In genomic region chr1:10796029-10796944, GRCh38 we compare ENCODE assay signal across 1 cellular context.
TF ChIP-seq lines count a peak whose summit lies in the region.

A gene with protein sequence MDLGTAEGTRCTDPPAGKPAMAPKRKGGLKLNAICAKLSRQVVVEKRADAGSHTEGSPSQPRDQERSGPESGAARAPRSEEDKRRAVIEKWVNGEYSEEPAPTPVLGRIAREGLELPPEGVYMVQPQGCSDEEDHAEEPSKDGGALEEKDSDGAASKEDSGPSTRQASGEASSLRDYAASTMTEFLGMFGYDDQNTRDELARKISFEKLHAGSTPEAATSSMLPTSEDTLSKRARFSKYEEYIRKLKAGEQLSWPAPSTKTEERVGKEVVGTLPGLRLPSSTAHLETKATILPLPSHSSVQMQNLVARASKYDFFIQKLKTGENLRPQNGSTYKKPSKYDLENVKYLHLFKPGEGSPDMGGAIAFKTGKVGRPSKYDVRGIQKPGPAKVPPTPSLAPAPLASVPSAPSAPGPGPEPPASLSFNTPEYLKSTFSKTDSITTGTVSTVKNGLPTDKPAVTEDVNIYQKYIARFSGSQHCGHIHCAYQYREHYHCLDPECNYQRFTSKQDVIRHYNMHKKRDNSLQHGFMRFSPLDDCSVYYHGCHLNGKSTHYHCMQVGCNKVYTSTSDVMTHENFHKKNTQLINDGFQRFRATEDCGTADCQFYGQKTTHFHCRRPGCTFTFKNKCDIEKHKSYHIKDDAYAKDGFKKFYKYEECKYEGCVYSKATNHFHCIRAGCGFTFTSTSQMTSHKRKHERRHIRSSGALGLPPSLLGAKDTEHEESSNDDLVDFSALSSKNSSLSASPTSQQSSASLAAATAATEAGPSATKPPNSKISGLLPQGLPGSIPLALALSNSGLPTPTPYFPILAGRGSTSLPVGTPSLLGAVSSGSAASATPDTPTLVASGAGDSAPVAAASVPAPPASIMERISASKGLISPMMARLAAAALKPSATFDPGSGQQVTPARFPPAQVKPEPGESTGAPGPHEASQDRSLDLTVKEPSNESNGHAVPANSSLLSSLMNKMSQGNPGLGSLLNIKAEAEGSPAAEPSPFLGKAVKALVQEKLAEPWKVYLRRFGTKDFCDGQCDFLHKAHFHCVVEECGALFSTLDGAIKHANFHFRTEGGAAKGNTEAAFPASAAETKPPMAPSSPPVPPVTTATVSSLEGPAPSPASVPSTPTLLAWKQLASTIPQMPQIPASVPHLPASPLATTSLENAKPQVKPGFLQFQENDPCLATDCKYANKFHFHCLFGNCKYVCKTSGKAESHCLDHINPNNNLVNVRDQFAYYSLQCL (N-terminal part only) (minus strand): TSS chr1:10796646. CDS start chr1:10693889, 102,757 bp downstream.

TF ChIP-seq in K562, 482 proteins besides CTCF, POLR2A, EP300 and RAD21 (continued from another document and continues in another):
- TF ChIP-seq TRIM25 (IDR thresholded peaks at IDR 0.05; ENCODE audit: borderline replicate concordance) (no peak), SETDB1 (IDR thresholded peaks at IDR 0.05; ENCODE audit: low read length) (no peak), GABPB1 (CRISPR knock-in tag; IDR thresholded peaks at IDR 0.05) (peak; percentile 60), ZNF23 (CRISPR knock-in tag; IDR thresholded peaks at IDR 0.05) (no peak), CSDE1 (IDR thresholded peaks at IDR 0.05) (no peak), MEIS2 (IDR thresholded peaks at IDR 0.05; ENCODE audit: partially characterized antibody) (no peak), ZNF324 (CRISPR knock-in tag; IDR thresholded peaks at IDR 0.05) (no peak), NFIX (CRISPR knock-in tag; IDR thresholded peaks at IDR 0.05; ENCODE audit: low read depth) (no peak), DDX20 (tag; IDR thresholded peaks at IDR 0.05; ENCODE audit: low read depth) (no peak), PURB (CRISPR knock-in tag; IDR thresholded peaks at IDR 0.05; ENCODE audit: low read depth) (no peak), NR4A1 (CRISPR knock-in tag; IDR thresholded peaks at IDR 0.05) (no peak), NR4A1 (tag; IDR thresholded peaks at IDR 0.05) (no peak), STAG1 (CRISPR knock-in tag; IDR thresholded peaks at IDR 0.05; ENCODE audit: borderline replicate concordance) (no peak), CEBPB (tag; IDR thresholded peaks at IDR 0.05) (no peak), ARID2 (IDR thresholded peaks at IDR 0.05) (no peak), TFAP4 (CRISPR knock-in tag; IDR thresholded peaks at IDR 0.05; ENCODE audit: borderline replicate concordance) (peak; percentile 60; the same call in 1 of the 2 replicates), POLR2G (IDR thresholded peaks at IDR 0.05; ENCODE audit: low read depth, low read length) (0 out of 2 replicates have a peak, but pooled peaks have one; percentile 35), MED1 (CRISPR knock-in tag; IDR thresholded peaks at IDR 0.05; ENCODE audit: borderline replicate concordance) (no peak), GTF2E2 (tag; IDR thresholded peaks at IDR 0.05) (no peak), CBX1 (IDR thresholded peaks at IDR 0.05; ENCODE audit: low read depth) (no peak), SMAD1 (IDR thresholded peaks at IDR 0.05; ENCODE audit: low read depth, low read length, partially characterized antibody) (no peak), ZFP1 (CRISPR knock-in tag; IDR thresholded peaks at IDR 0.05) (no peak), YY1 (IDR thresholded peaks at IDR 0.05; ENCODE audit: borderline replicate concordance in 1 of 3, control insufficient read depth in 1 of 3, extremely low read depth in 1 of 3, insufficient read depth in 3 of 3, insufficient read length in 1 of 3, insufficient replicate concordance in 2 of 3, low read depth in 1 of 3, low read length in 2 of 3) (peak in 1 of 3 experiments; percentile 54), ZBTB2 (IDR thresholded peaks at IDR 0.05) (0 out of 2 replicates have a peak, but pooled peaks have one; percentile 46), IRF1 (CRISPR knock-in tag; IDR thresholded peaks at IDR 0.05; ENCODE audit: borderline replicate concordance) (no peak), SRF (CRISPR knock-in tag; IDR thresholded peaks at IDR 0.05) (0 out of 4 replicates have a peak, but pooled peaks of 1 of the 2 experiments have one; percentile 31), FIP1L1 (IDR thresholded peaks at IDR 0.05; ENCODE audit: low read depth, low read length, poor library complexity, severe bottlenecking) (peak; percentile 15), MAZ (CRISPR knock-in tag; conservative IDR thresholded peaks at IDR 0.05 in 1 of 2, IDR thresholded peaks at IDR 0.05 in 1 of 2) (peak; percentile 42 to 48; a peak in 1 of 4 replicates), NR2C2 (CRISPR knock-in tag; IDR thresholded peaks at IDR 0.05) (no peak), NR2C2 (tag; IDR thresholded peaks at IDR 0.05) (no peak), DMBX1 (CRISPR knock-in tag; IDR thresholded peaks at IDR 0.05; ENCODE audit: borderline replicate concordance) (no peak), CREM (IDR thresholded peaks at IDR 0.05; ENCODE audit: low read depth) (peak; percentile 29; the same call in 1 of the 2 replicates), PTBP1 (IDR thresholded peaks at IDR 0.05; ENCODE audit: low read depth, low read length) (no peak), HMG20A (CRISPR knock-in tag; conservative IDR thresholded peaks at IDR 0.05) (no peak), E2F6 (IDR thresholded peaks at IDR 0.05; ENCODE audit: borderline replicate concordance in 1 of 2, extremely low read depth in 1 of 2, insufficient read depth in 1 of 2, insufficient read length in 1 of 2, low read depth in 1 of 2, low read length in 1 of 2, poor library complexity in 1 of 2, severe bottlenecking in 1 of 2) (peak in 1 of 2 experiments; percentile 12), RBM15 (IDR thresholded peaks at IDR 0.05; ENCODE audit: insufficient read depth, low read length) (no peak), ZSCAN29 (IDR thresholded peaks at IDR 0.05) (0 out of 2 replicates have a peak, but pooled peaks have one; percentile 43), TOE1 (IDR thresholded peaks at IDR 0.05; ENCODE audit: borderline replicate concordance) (peak; percentile 89), TOE1 (CRISPR knock-in tag; IDR thresholded peaks at IDR 0.05; ENCODE audit: borderline replicate concordance, low read depth) (no peak), NFE2 (IDR thresholded peaks at IDR 0.05; ENCODE audit: low read depth) (0 out of 2 replicates have a peak, but pooled peaks have one; percentile 8)
- TF ChIP-seq, protein P1, sequence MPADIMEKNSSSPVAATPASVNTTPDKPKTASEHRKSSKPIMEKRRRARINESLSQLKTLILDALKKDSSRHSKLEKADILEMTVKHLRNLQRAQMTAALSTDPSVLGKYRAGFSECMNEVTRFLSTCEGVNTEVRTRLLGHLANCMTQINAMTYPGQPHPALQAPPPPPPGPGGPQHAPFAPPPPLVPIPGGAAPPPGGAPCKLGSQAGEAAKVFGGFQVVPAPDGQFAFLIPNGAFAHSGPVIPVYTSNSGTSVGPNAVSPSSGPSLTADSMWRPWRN (IDR thresholded peaks at IDR 0.05; ENCODE audit: low read depth) = no peak
- TF ChIP-seq, protein P2, sequence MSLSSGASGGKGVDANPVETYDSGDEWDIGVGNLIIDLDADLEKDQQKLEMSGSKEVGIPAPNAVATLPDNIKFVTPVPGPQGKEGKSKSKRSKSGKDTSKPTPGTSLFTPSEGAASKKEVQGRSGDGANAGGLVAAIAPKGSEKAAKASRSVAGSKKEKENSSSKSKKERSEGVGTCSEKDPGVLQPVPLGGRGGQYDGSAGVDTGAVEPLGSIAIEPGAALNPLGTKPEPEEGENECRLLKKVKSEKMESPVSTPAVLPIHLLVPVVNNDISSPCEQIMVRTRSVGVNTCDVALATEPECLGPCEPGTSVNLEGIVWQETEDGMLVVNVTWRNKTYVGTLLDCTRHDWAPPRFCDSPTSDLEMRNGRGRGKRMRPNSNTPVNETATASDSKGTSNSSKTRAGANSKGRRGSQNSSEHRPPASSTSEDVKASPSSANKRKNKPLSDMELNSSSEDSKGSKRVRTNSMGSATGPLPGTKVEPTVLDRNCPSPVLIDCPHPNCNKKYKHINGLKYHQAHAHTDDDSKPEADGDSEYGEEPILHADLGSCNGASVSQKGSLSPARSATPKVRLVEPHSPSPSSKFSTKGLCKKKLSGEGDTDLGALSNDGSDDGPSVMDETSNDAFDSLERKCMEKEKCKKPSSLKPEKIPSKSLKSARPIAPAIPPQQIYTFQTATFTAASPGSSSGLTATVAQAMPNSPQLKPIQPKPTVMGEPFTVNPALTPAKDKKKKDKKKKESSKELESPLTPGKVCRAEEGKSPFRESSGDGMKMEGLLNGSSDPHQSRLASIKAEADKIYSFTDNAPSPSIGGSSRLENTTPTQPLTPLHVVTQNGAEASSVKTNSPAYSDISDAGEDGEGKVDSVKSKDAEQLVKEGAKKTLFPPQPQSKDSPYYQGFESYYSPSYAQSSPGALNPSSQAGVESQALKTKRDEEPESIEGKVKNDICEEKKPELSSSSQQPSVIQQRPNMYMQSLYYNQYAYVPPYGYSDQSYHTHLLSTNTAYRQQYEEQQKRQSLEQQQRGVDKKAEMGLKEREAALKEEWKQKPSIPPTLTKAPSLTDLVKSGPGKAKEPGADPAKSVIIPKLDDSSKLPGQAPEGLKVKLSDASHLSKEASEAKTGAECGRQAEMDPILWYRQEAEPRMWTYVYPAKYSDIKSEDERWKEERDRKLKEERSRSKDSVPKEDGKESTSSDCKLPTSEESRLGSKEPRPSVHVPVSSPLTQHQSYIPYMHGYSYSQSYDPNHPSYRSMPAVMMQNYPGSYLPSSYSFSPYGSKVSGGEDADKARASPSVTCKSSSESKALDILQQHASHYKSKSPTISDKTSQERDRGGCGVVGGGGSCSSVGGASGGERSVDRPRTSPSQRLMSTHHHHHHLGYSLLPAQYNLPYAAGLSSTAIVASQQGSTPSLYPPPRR (CRISPR knock-in tag; IDR thresholded peaks at IDR 0.05; ENCODE audit: borderline replicate concordance) = no peak
- TF ChIP-seq, protein P3, sequence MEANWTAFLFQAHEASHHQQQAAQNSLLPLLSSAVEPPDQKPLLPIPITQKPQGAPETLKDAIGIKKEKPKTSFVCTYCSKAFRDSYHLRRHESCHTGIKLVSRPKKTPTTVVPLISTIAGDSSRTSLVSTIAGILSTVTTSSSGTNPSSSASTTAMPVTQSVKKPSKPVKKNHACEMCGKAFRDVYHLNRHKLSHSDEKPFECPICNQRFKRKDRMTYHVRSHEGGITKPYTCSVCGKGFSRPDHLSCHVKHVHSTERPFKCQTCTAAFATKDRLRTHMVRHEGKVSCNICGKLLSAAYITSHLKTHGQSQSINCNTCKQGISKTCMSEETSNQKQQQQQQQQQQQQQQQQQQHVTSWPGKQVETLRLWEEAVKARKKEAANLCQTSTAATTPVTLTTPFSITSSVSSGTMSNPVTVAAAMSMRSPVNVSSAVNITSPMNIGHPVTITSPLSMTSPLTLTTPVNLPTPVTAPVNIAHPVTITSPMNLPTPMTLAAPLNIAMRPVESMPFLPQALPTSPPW (CRISPR knock-in tag; IDR thresholded peaks at IDR 0.05) = peak; percentile 44
- TF ChIP-seq, protein P4, sequence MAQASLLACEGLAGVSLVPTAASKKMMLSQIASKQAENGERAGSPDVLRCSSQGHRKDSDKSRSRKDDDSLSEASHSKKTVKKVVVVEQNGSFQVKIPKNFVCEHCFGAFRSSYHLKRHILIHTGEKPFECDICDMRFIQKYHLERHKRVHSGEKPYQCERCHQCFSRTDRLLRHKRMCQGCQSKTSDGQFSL (CRISPR knock-in tag; IDR thresholded peaks at IDR 0.05) = peak; percentile 93
- TF ChIP-seq, protein P4 (tag; IDR thresholded peaks at IDR 0.05) = peak in 1 of 2 experiments; percentile 81; a peak in 2 of 4 replicates
